ENCODE assay signal across 26 cellular contexts in the genomic region with DNA sequence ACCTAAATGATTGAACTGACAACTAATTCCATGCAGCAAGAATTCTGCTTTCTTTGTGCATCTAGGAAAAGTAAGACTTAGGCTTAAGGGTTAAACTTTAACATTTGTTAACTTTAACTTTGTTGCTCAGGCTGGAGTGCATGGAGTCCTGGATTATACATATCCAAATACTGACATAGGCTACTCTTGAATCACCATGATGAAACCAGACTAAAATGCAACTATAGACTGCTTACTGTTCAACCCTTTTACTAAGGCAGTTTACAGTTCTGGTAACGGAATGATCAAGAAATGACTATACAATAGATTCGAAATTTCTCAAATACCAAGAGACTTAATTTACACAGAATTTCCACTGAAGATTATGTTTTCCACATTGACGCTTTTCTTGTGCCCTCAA. TPM values are rescaled to one million over a fixed set of nuclear protein-coding genes. Genes with fewer than 3 reads are reported as not detected.
DNase-seq lines count a peak whose midpoint lies in the region; ATAC-seq, FAIRE-seq and TF ChIP-seq lines count a peak whose summit lies in the region.
"Had no signal": no experiment of that assay in that cellular context is flagged by ENCODE, and none has a peak within 500 bp of the region (broad histone marks: within the 10 kb centered on the region; RNA-seq: fewer than 3 reads in every experiment).

No MANE protein-coding gene starts in this region.

- peak overlapping the region; percentile 14 for H3K27ac Mint-ChIP-seq in endothelial cell (ENCODE audit: unreplicated experiment)
- H3K27ac Mint-ChIP-seq in activated T-cell treated with anti-CD3 and anti-CD28 coated beads, Interleukin-2, amount 50 U/mL, for 72 hours, result no peak overlapping the region
- H3K27ac Mint-ChIP-seq: CD4-positive, alpha-beta T cell had no signal

- H3K4me3 ChIP-seq in HepG2 (replicated peaks in 1 of 3; ENCODE audit: insufficient read depth in 1 of 3, low read depth in 2 of 3, low read length in 3 of 3), result no peak overlapping the region
- H3K4me3 ChIP-seq in right lobe of liver, result no peak overlapping the region
- no peak overlapping the region for H3K4me3 ChIP-seq in Panc1 (ENCODE audit: low read depth in 2 of 2, low read length in 2 of 2)
- no peak overlapping the region for H3K4me3 ChIP-seq in uterus
- H3K4me3 ChIP-seq: BLaER1 treated with 17β-estradiol and CSF1 and Interleukin-3, amounts not matched to agents 10 nM and 100 nM; GM12878 had no signal

- H3K36me3 ChIP-seq in HepG2 (replicated peaks in 1 of 2; ENCODE audit: control insufficient read depth in 1 of 2, insufficient read depth in 2 of 2, low read length in 2 of 2) (peaks cover 1 to 24% of the 10 kb centered on the region in 2 experiments; a peak in 4 of 5 replicates), right lobe of liver (no peaks in the 10 kb centered on the region), Panc1 (ENCODE audit: control insufficient read depth, insufficient read depth, low read length) (no peaks in the 10 kb centered on the region; the same call in 1 of the 2 replicates), uterus (no peaks in the 10 kb centered on the region)

- H3K9me3 ChIP-seq in HepG2 (ENCODE audit: low read length) (no peaks in the 10 kb centered on the region), right lobe of liver (no peaks in the 10 kb centered on the region), Panc1 (ENCODE audit: control insufficient read depth, insufficient read depth, low read depth, low read length) (no peaks in the 10 kb centered on the region), uterus (no peaks in the 10 kb centered on the region)
- H3K9me3 ChIP-seq: BE2C; BLaER1 treated with 17β-estradiol and CSF1 and Interleukin-3, amounts not matched to agents 10 nM and 100 nM had no signal

- no peaks in the 10 kb centered on the region for H3K27me3 Mint-ChIP-seq in endothelial cell (ENCODE audit: unreplicated experiment)
- no peaks in the 10 kb centered on the region for H3K27me3 Mint-ChIP-seq in activated T-cell treated with anti-CD3 and anti-CD28 coated beads, Interleukin-2, amount 50 U/mL, for 72 hours (ENCODE audit: low read depth)
- H3K27me3 Mint-ChIP-seq: CD4-positive, alpha-beta T cell; CD8-positive, alpha-beta memory T cell had no signal

- BruUV-seq in HepG2 (replicated peaks; lab: Mats Ljungman, UMichigan), result TSS peak; percentile 44
- TSS peak; percentile 48 for BruUV-seq in Panc1 (replicated peaks; lab: Mats Ljungman, UMichigan)

- no peak for FAIRE-seq in HepG2 (lab: Jason Lieb, UNC)
- FAIRE-seq: A204.1, D721Med, GM12878, H1 had no signal

- no peak overlapping the region for H3K9ac ChIP-seq in HepG2 (ENCODE audit: insufficient read depth, low read depth, low read length)
- H3K9ac ChIP-seq: BLaER1 treated with 17β-estradiol and CSF1 and Interleukin-3, amounts not matched to agents 10 nM and 100 nM had no signal

- CTCF ChIA-PET in HepG2 (lab: Yijun Ruan, JAX; ENCODE audit: low intra/inter-chr PET ratio, low total read pairs), result no interaction called here
- CTCF ChIA-PET in Panc1 (lab: Charles Lee), result interaction anchor here (0.6 kb wide), 1 partner anchor 36 kb away, joined by 4 read pairs; no protein-coding TSS in a partner anchor

- no peak for ATAC-seq in HepG2
- no peak for ATAC-seq in right lobe of liver
- ATAC-seq in Panc1, result no peak
- ATAC-seq in activated T-cell treated with anti-CD3 and anti-CD28 coated beads, Interleukin-2, amount 50 U/mL, for 72 hours (replicated peaks in 1 of 2), result no peak
- no peak for ATAC-seq in GM18867 (IDR thresholded peaks at IDR 0.05; ENCODE audit: unreplicated experiment)
- ATAC-seq: GM12878 had no signal

- no peak for DNase-seq in HepG2 (ENCODE audit: low spot score)
- DNase-seq in right lobe of liver, result no peak
- no peak for DNase-seq in Panc1 (ENCODE audit: low read depth, low spot score)
- DNase-seq in endothelial cell (ENCODE audit: low spot score), result no peak
- DNase-seq in activated T-cell treated with anti-CD3 and anti-CD28 coated beads, Interleukin-2, amount 50 U/mL, for 72 hours, result no peak
- no peak for DNase-seq in activated T-cell treated with anti-CD3 and anti-CD28 coated beads, Interleukin-2, amount 50 U/mL, for 1 hour
- no peak for DNase-seq in uterus
- DNase-seq: ACHN; AML-193; BE2C; CD4-positive, alpha-beta T cell; CD8-positive, alpha-beta memory T cell; DMS 273 treated with DMSO at 0.1 percent for 48 hours; DMS79; EL; GDM1; H7; HCEC 1CT had no signal

- no peak for TF ChIP-seq RAD21 in HepG2 (CRISPR knock-in tag; IDR thresholded peaks at IDR 0.05)

- TF ChIP-seq CTCF in HepG2 (CRISPR knock-in tag; IDR thresholded peaks at IDR 0.05) (no peak), right lobe of liver (IDR thresholded peaks at IDR 0.05) (no peak), Panc1 (IDR thresholded peaks at IDR 0.05) (no peak), endothelial cell (IDR thresholded peaks at IDR 0.05; ENCODE audit: unreplicated experiment) (no peak), uterus (IDR thresholded peaks at IDR 0.05) (no peak)

- peaks cover 4% of the 10 kb centered on the region for H3K36me3 Mint-ChIP-seq in endothelial cell (ENCODE audit: low read depth, unreplicated experiment)
- H3K36me3 Mint-ChIP-seq in activated T-cell treated with anti-CD3 and anti-CD28 coated beads, Interleukin-2, amount 50 U/mL, for 72 hours (ENCODE audit: insufficient read depth in 2 of 2), result peaks cover 0 to 8% of the 10 kb centered on the region in 2 donors

- H3K27ac ChIP-seq in HepG2 (ENCODE audit: extremely low read length, insufficient read depth, low read length) (no peak overlapping the region), right lobe of liver (no peak overlapping the region), Panc1 (ENCODE audit: low read length) (no peak overlapping the region), uterus (no peak overlapping the region)
- H3K27ac ChIP-seq: 22Rv1; BLaER1 treated with 17β-estradiol and CSF1 and Interleukin-3, amounts not matched to agents 10 nM and 100 nM had no signal

- TF ChIP-seq EP300 in HepG2 (IDR thresholded peaks at IDR 0.05; ENCODE audit: low read depth in 2 of 2, low read length in 2 of 2) (no peak), HepG2 (CRISPR knock-in tag; IDR thresholded peaks at IDR 0.05; ENCODE audit: borderline replicate concordance) (no peak)

- H3K4me1 ChIP-seq in HepG2 (ENCODE audit: insufficient read depth, low read length), result no peaks in the 10 kb centered on the region
- H3K4me1 ChIP-seq in right lobe of liver, result no peaks in the 10 kb centered on the region
- H3K4me1 ChIP-seq in Panc1 (ENCODE audit: control insufficient read depth, insufficient read depth, low read length), result no peaks in the 10 kb centered on the region
- H3K4me1 ChIP-seq in uterus, result no peaks in the 10 kb centered on the region
- H3K4me1 ChIP-seq: BE2C; BLaER1 treated with 17β-estradiol and CSF1 and Interleukin-3, amounts not matched to agents 10 nM and 100 nM had no signal

- H2AFZ ChIP-seq in HepG2 (ENCODE audit: low read length), result no peak overlapping the region

- no peak overlapping the region for H3K4me3 Mint-ChIP-seq in endothelial cell (ENCODE audit: unreplicated experiment)
- H3K4me3 Mint-ChIP-seq in activated T-cell treated with anti-CD3 and anti-CD28 coated beads, Interleukin-2, amount 50 U/mL, for 72 hours, result no peak overlapping the region
- H3K4me3 Mint-ChIP-seq: CD14-positive monocyte; CD4-positive, alpha-beta T cell; CD8-positive, alpha-beta memory T cell had no signal

- H4K20me1 ChIP-seq in HepG2 (ENCODE audit: insufficient read depth, low read length), result no peaks in the 10 kb centered on the region

- TF ChIP-seq POLR2A in HepG2 (IDR thresholded peaks at IDR 0.05; ENCODE audit: insufficient read depth in 1 of 2, low read depth in 2 of 2, low read length in 2 of 2), result no peak
- no peak for TF ChIP-seq POLR2A in right lobe of liver (IDR thresholded peaks at IDR 0.05)
- TF ChIP-seq POLR2A in uterus (IDR thresholded peaks at IDR 0.05), result no peak

- intact Hi-C loops in HepG2 (cut with micrococcal nuclease; ENCODE audit: unreplicated experiment), result no loop called here
- intact Hi-C loops in right lobe of liver (cut with DNase I), result no loop called here
- intact Hi-C loops in Panc1 (cut with micrococcal nuclease; ENCODE audit: unreplicated experiment), result no loop called here
- intact Hi-C loops in uterus (cut with DNase I; ENCODE audit: low total_unique reads), result no loop called here

- 97% methylated on average over 3 of the region's 3 CpGs for WGBS in HepG2 (ENCODE audit: low lambda C conversion rate)
- WGBS in right lobe of liver (ENCODE audit: insufficient coverage, low coverage, low lambda C conversion rate, missing lambda C conversion rate), result 76% methylated on average over 3 of the region's 3 CpGs

- H3K79me2 ChIP-seq in HepG2 (ENCODE audit: insufficient read depth, low read length), result no peaks in the 10 kb centered on the region

- H3K27me3 ChIP-seq in HepG2 (ENCODE audit: control insufficient read depth in 1 of 2, insufficient read depth in 2 of 2, low read length in 2 of 2), result no peaks in the 10 kb centered on the region
- H3K27me3 ChIP-seq in right lobe of liver, result no peaks in the 10 kb centered on the region
- H3K27me3 ChIP-seq in Panc1 (ENCODE audit: control insufficient read depth, insufficient read depth, low read length), result no peaks in the 10 kb centered on the region
- H3K27me3 ChIP-seq in uterus, result no peaks in the 10 kb centered on the region
- H3K27me3 ChIP-seq: BE2C; BLaER1 treated with 17β-estradiol and CSF1 and Interleukin-3, amounts not matched to agents 10 nM and 100 nM had no signal

- POLR2A ChIA-PET in HepG2 (lab: Yijun Ruan, JAX), result interaction anchor here (0.6 kb wide), 1 partner anchor 43 kb away, joined by 3 read pairs; no protein-coding TSS in a partner anchor
- POLR2A ChIA-PET in Panc1 (lab: Charles Lee), result no interaction called here

- in situ Hi-C loops in HepG2 (cut with HindIII; ENCODE audit: extremely low pct_ligation_motif_present, low pct_unique_long_range_greater_than_20kb), result no loop called here
- in situ Hi-C loops in Panc1 (cut with HindIII; ENCODE audit: low pct_unique_long_range_greater_than_20kb, low sequenced_read_pairs), result no loop called here

- H3K4me1 Mint-ChIP-seq in endothelial cell (ENCODE audit: unreplicated experiment), result no peaks in the 10 kb centered on the region
- H3K4me1 Mint-ChIP-seq in activated T-cell treated with anti-CD3 and anti-CD28 coated beads, Interleukin-2, amount 50 U/mL, for 72 hours (ENCODE audit: low read depth), result no peaks in the 10 kb centered on the region
- H3K4me1 Mint-ChIP-seq: CD14-positive monocyte; CD8-positive, alpha-beta memory T cell had no signal

- no peaks in the 10 kb centered on the region for H3K9me3 Mint-ChIP-seq in endothelial cell (ENCODE audit: unreplicated experiment)
- no peaks in the 10 kb centered on the region for H3K9me3 Mint-ChIP-seq in activated T-cell treated with anti-CD3 and anti-CD28 coated beads, Interleukin-2, amount 50 U/mL, for 72 hours
- H3K9me3 Mint-ChIP-seq: CD14-positive monocyte; CD4-positive, alpha-beta T cell; CD8-positive, alpha-beta memory T cell had no signal

- no peak overlapping the region for H3K4me2 ChIP-seq in HepG2 (ENCODE audit: low read depth, low read length)
- H3K4me2 ChIP-seq: BLaER1 treated with 17β-estradiol and CSF1 and Interleukin-3, amounts not matched to agents 10 nM and 100 nM had no signal

RNA-seq across cellular contexts. Expression of gene PUS7, which starts 52.0 kb away (rescaled TPM):
- total RNA-seq in HepG2 (2016; rRNA removed; fragmentation: Illumina TruSeq; extraction: Trizol) (41.2 and 47.2 TPM in 2 replicates), right lobe of liver (10 to 100 TPM in 1 of 6 experiments, 1 to 10 TPM in 5; 4.2 to 15.7 (median 6.8) TPM), Panc1 (2021; ENCODE audit: unreplicated experiment) (30.7 TPM), endothelial cell (ENCODE audit: unreplicated experiment) (14.4 TPM), uterus (10 to 100 TPM; 11.0 to 40.9 (median 22.0) TPM)
- total RNA-seq in HepG2 (2016; cell fraction: cytosol; rRNA removed; fragmentation: Illumina TruSeq; extraction: Trizol; ENCODE audit: low read depth), result 22.6 and 23.7 TPM in 2 replicates
- total RNA-seq in HepG2 (2016; cell fraction: insoluble cytoplasmic fraction; rRNA removed; fragmentation: Illumina TruSeq; extraction: Trizol), result 42.7 and 45.2 TPM in 2 replicates
- total RNA-seq in HepG2 (2016; cell fraction: membrane; rRNA removed; fragmentation: Illumina TruSeq; extraction: Trizol), result 18.0 and 20.3 TPM in 2 replicates
- 28.4 and 39.1 TPM in 2 replicates for total RNA-seq in HepG2 (2016; cell fraction: nucleus; rRNA removed; fragmentation: Illumina TruSeq; extraction: Trizol)
- 14.4 and 16.6 TPM in 2 replicates for polyA plus RNA-seq in HepG2 (2011; rRNA removed)
- 6.6 and 8.9 TPM in 2 replicates for polyA plus RNA-seq in HepG2 (2011; cell fraction: cytosol; rRNA removed)
- polyA plus RNA-seq in HepG2 (2011; cell fraction: nucleus; rRNA removed), result 10.5 and 23.3 TPM in 2 replicates
- 16.4 and 16.5 TPM in 2 replicates for polyA plus RNA-seq in HepG2 (2012)
- 1.8 and 1.9 TPM in 2 replicates for polyA plus RNA-seq in HepG2 (2016; cell fraction: cytosol; fragmentation: Illumina TruSeq; extraction: Trizol; ENCODE audit: low read depth)
- polyA plus RNA-seq in HepG2 (2016; cell fraction: insoluble cytoplasmic fraction; fragmentation: Illumina TruSeq; extraction: Trizol; ENCODE audit: low read depth), result 34.6 and 37.3 TPM in 2 replicates
- polyA plus RNA-seq in HepG2 (2016; cell fraction: membrane; fragmentation: Illumina TruSeq; extraction: Trizol; ENCODE audit: low read depth), result 5.0 and 5.1 TPM in 2 replicates
- 42.8 and 48.3 TPM in 2 replicates for polyA plus RNA-seq in HepG2 (2016; cell fraction: nucleus; fragmentation: Illumina TruSeq; extraction: Trizol; ENCODE audit: insufficient read depth, low read depth)
- polyA minus RNA-seq in HepG2 (2011; rRNA and poly(A)+ RNA removed; ENCODE audit: low replicate concordance), result 4.0 and 7.8 TPM in 2 replicates
- 9.5 and 11.1 TPM in 2 replicates for polyA minus RNA-seq in HepG2 (2011; cell fraction: cytosol; rRNA and poly(A)+ RNA removed)
- polyA minus RNA-seq in HepG2 (2011; cell fraction: nucleus; rRNA and poly(A)+ RNA removed), result 26.7 and 41.0 TPM in 2 replicates
- polyA plus RNA-seq in Panc1 (2012; ENCODE audit: insufficient read length), result 7.9 TPM
- 10 to 100 TPM; 14.4 to 14.5 TPM for total RNA-seq in activated T-cell treated with anti-CD3 and anti-CD28 coated beads, Interleukin-2, amount 50 U/mL, for 72 hours
